Comparison of ENCODE assay signal across 8 cellular contexts in the genomic region with DNA sequence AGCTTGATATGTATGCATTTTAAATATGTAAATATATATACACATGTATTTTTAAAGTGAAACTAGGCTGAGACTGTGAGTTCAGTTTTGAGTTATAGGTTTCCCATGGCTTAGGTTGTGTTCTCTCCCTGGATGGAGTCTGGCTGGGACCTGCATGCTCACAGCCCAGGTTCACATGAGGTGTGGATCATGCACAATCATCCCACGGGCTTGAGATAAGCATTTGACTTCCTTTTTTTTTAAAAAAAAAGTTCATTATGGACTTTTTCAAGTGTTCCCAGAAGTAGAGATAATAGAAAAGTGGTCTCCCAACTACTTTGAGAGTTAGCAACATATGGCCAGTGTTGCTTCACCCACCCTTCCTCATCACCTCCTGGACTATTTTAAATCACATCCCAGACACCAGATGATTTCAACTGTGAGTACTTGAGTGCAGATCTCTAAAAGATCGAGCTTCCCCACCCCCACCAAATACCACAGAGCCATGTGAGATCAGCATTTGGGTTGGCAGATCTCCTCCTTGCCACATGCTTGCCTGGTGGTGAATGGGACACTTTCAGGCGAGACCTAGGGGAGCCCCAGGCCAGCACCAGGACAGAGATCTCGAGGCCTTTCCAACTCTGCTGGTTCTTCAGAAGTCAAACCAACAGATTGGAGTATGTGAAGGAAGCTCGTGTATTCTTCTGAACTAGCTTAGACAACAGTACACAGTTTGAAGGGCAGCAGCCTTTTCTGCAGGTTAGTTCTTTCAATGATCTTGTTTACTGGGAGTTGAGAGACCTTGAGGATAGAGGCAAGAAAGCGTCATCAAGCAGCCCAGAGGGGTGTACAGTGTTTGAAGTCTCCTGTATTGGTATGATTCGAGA. TPM values are rescaled to one million over a fixed set of nuclear protein-coding genes. Genes with fewer than 3 reads are reported as not detected.
DNase-seq lines count a peak whose midpoint lies in the region; ATAC-seq and TF ChIP-seq lines count a peak whose summit lies in the region.

No MANE protein-coding gene starts in this region.

- H3K4me1 ChIP-seq in thoracic aorta (ENCODE audit: control insufficient read depth in 1 of 2, low read depth in 2 of 2): peaks cover 23 to 50% of the 10 kb centered on the region in 2 donors

- in situ Hi-C loops in G401 (cut with HindIII; ENCODE audit: low sequenced_read_pairs): no loop called here

- H3K36me3 ChIP-seq in thoracic aorta: peaks cover 4% of the 10 kb centered on the region

- H3K4me3 ChIP-seq in thoracic aorta: no peak overlapping the region

- TF ChIP-seq CTCF in VCaP (conservative IDR thresholded peaks at IDR 0.05): no peak
- TF ChIP-seq CTCF in thoracic aorta (IDR thresholded peaks at IDR 0.05): no peak

- DNase-seq in activated CD8-positive, alpha-beta memory T cell treated with anti-CD3 and anti-CD28 coated beads, Interleukin-2, amount 50 U/mL, for 4 hours: peak; percentile 31
- DNase-seq in activated CD8-positive, alpha-beta memory T cell treated with anti-CD3 and anti-CD28 coated beads for 24 hours: no peak
- no peak for DNase-seq in Right ventricle myocardium superior
- no peak for DNase-seq in thoracic aorta (ENCODE audit: low spot score)
- DNase-seq in LoVo (ENCODE audit: low spot score): no peak
- no peak for DNase-seq in G401 (ENCODE audit: low spot score)

- H3K9me3 ChIP-seq in thoracic aorta: no peaks in the 10 kb centered on the region

- H3K27me3 ChIP-seq in thoracic aorta (replicated peaks; ENCODE audit: insufficient read depth): no peaks in the 10 kb centered on the region

- peak overlapping the region; percentile 54 for H3K27ac ChIP-seq in VCaP
- H3K27ac ChIP-seq in thoracic aorta: peak overlapping the region; percentile 10 to 18

- intact Hi-C loops in Right ventricle myocardium superior (cut with DNase I): no loop called here

- ATAC-seq in Right ventricle myocardium superior (ENCODE audit: poor library complexity) (peak; percentile 57), thoracic aorta (ENCODE audit: insufficient number of reproducible peaks, low FRiP score, low read depth) (no peak), GM21423 (IDR thresholded peaks at IDR 0.05; ENCODE audit: unreplicated experiment) (no peak)

RNA-seq across cellular contexts. Expression of a gene that starts 15.9 kb away (rescaled TPM):
- total RNA-seq in Right ventricle myocardium superior (36.3 TPM), thoracic aorta (10 to 100 TPM; 78.9 to 98.6 TPM)
- total RNA-seq in G401 (2014; rRNA removed; shearing (Covaris generic)): 10.5 and 19.0 TPM in 2 replicates

RNA-seq across cellular contexts. Expression of a gene that starts 27.8 kb away (rescaled TPM):
- total RNA-seq in Right ventricle myocardium superior (13.5 TPM), thoracic aorta (10 to 100 TPM; 24.0 to 41.1 TPM)
- 25.4 and 30.4 TPM in 2 replicates for total RNA-seq in G401 (2014; rRNA removed; shearing (Covaris generic))
